In genomic region chr12:46983959-46984833, GRCh38 we compare ENCODE assay signal across 9 cellular contexts.
DNase-seq lines count a peak whose midpoint lies in the region; ATAC-seq and TF ChIP-seq lines count a peak whose summit lies in the region.
"Had no signal": no experiment of that assay in that cellular context is flagged by ENCODE, and none has a peak within 500 bp of the region (broad histone marks: within the 10 kb centered on the region; RNA-seq: fewer than 3 reads in every experiment).

No MANE protein-coding gene starts in this region.

- H3K27ac ChIP-seq in HEK293 (ENCODE audit: extremely low read depth, low read depth, low read length) (no peak overlapping the region), endodermal cell (ENCODE audit: low read depth, low read length) (no peak overlapping the region), upper lobe of right lung (no peak overlapping the region)

- H3K4me3 ChIP-seq in HEK293 (ENCODE audit: low read depth, low read length) (no peak overlapping the region), endodermal cell (ENCODE audit: low read length) (no peak overlapping the region), upper lobe of right lung (no peak overlapping the region)

- WGBS in endodermal cell (ENCODE audit: insufficient coverage in 1 of 2, insufficient read length in 1 of 2), 2 experiments: 61 to 100% methylated on average over 1 to 7 of the region's 7 CpGs

- peaks cover 11% of the 10 kb centered on the region for H3K9me3 Mint-ChIP-seq in WTC11
- H3K9me3 Mint-ChIP-seq in endodermal cell: peaks cover 10% of the 10 kb centered on the region
- peaks cover 12% of the 10 kb centered on the region for H3K9me3 Mint-ChIP-seq in mesothelial cell of epicardium

- POLR2A ChIA-PET in HEK293 (lab: Yijun Ruan, JAX) (interaction anchor here (0.6 to 0.8 kb wide), 2 partner anchors 339 to 860 kb away, joined by 3 read pairs; no protein-coding TSS in a partner anchor), WTC11 (lab: Charles Lee) (interaction anchor here (0.6 kb wide), 1 partner anchor 350 kb away, joined by 4 read pairs; no protein-coding TSS in a partner anchor)

- CTCF ChIA-PET in HEK293 (lab: Yijun Ruan, JAX) (interaction anchor here (0.6 to 1.7 kb wide), 24 partner anchors 9 to 1118 kb away, joined by 3 to 18 read pairs (median 4); no protein-coding TSS in a partner anchor), WTC11 (lab: Charles Lee) (interaction anchor here (0.6 to 1.9 kb wide), 28 partner anchors 9 to 859 kb away, joined by 3 to 9 read pairs (median 3); no protein-coding TSS in a partner anchor)

- H3K4me1 ChIP-seq in HEK293 (ENCODE audit: control insufficient read depth, insufficient read depth, low read length): no peaks in the 10 kb centered on the region
- H3K4me1 ChIP-seq in endodermal cell (ENCODE audit: control insufficient read depth, insufficient read depth, low read length): no peaks in the 10 kb centered on the region
- no peaks in the 10 kb centered on the region for H3K4me1 ChIP-seq in upper lobe of right lung

- H3K9ac ChIP-seq in endodermal cell (ENCODE audit: extremely low read depth, low read length, poor library complexity, severe bottlenecking): no peak overlapping the region

- intact Hi-C loops in upper lobe of right lung (cut with DNase I): no loop called here

- ATAC-seq in WTC11 (peak; percentile 98), upper lobe of right lung (peak; percentile 66), HG03039 (IDR thresholded peaks at IDR 0.05; ENCODE audit: unreplicated experiment) (no peak)

- H3K9me3 ChIP-seq in HEK293 (ENCODE audit: control insufficient read depth, insufficient read depth, low read depth, low read length) (no peaks in the 10 kb centered on the region), endodermal cell (ENCODE audit: control insufficient read depth, low read length) (no peaks in the 10 kb centered on the region), upper lobe of right lung (no peaks in the 10 kb centered on the region)

- H3K4me1 Mint-ChIP-seq in WTC11: peaks cover 7% of the 10 kb centered on the region
- H3K4me1 Mint-ChIP-seq in endodermal cell: peaks cover 9% of the 10 kb centered on the region
- peaks cover 10% of the 10 kb centered on the region for H3K4me1 Mint-ChIP-seq in mesothelial cell of epicardium

- H3K36me3 ChIP-seq in HEK293 (ENCODE audit: control insufficient read depth in 2 of 2, insufficient read depth in 1 of 2, low read length in 2 of 2): no peaks in the 10 kb centered on the region
- no peaks in the 10 kb centered on the region for H3K36me3 ChIP-seq in endodermal cell (ENCODE audit: control insufficient read depth, insufficient read depth, low read length)
- H3K36me3 ChIP-seq in upper lobe of right lung: no peaks in the 10 kb centered on the region

- H3K27ac Mint-ChIP-seq in WTC11 (no peak overlapping the region), endodermal cell (no peak overlapping the region), mesothelial cell of epicardium (peak overlapping the region; percentile 80)
- H3K27ac Mint-ChIP-seq: activated naive CD8-positive, alpha-beta T cell had no signal

- H3K36me3 Mint-ChIP-seq in WTC11: no peaks in the 10 kb centered on the region
- H3K36me3 Mint-ChIP-seq in endodermal cell (ENCODE audit: low read depth): no peaks in the 10 kb centered on the region
- no peaks in the 10 kb centered on the region for H3K36me3 Mint-ChIP-seq in mesothelial cell of epicardium

- H3K4me3 Mint-ChIP-seq in WTC11: no peak overlapping the region
- no peak overlapping the region for H3K4me3 Mint-ChIP-seq in endodermal cell
- peak overlapping the region; percentile 43 for H3K4me3 Mint-ChIP-seq in mesothelial cell of epicardium
- H3K4me3 Mint-ChIP-seq: activated naive CD8-positive, alpha-beta T cell had no signal

- DNase-seq in GM04504 (ENCODE audit: low read depth) (peak; percentile 32), NCI-H2029 (lab: John Stamatoyannopoulos, UW) (peak; percentile 54), WTC11 (ENCODE audit: low spot score) (peak; percentile 43), endodermal cell (peak; percentile 87), mesothelial cell of epicardium (ENCODE audit: low spot score in 2 of 2, unreplicated experiment in 2 of 2) (no peak), upper lobe of right lung (no peak)

- TF ChIP-seq CTCF in HEK293 (tag by site-specific recombination; IDR thresholded peaks at IDR 0.05) (peak; percentile 35; the same call in 1 of the 2 replicates), WTC11 (IDR thresholded peaks at IDR 0.05) (peak; percentile 40), endodermal cell (conservative IDR thresholded peaks at IDR 0.05) (peak; percentile 89), mesothelial cell of epicardium (IDR thresholded peaks at IDR 0.05; ENCODE audit: unreplicated experiment) (peak; percentile 51), upper lobe of right lung (IDR thresholded peaks at IDR 0.05) (peak; percentile 67)

- H3K27me3 Mint-ChIP-seq in WTC11 (ENCODE audit: low read depth): no peaks in the 10 kb centered on the region
- no peaks in the 10 kb centered on the region for H3K27me3 Mint-ChIP-seq in endodermal cell (ENCODE audit: insufficient read depth)
- H3K27me3 Mint-ChIP-seq in mesothelial cell of epicardium (ENCODE audit: low read depth): no peaks in the 10 kb centered on the region

- H3K27me3 ChIP-seq in endodermal cell (ENCODE audit: control insufficient read depth, insufficient read depth, low read length, poor library complexity, severe bottlenecking): no peaks in the 10 kb centered on the region
- H3K27me3 ChIP-seq in upper lobe of right lung: peaks cover 9% of the 10 kb centered on the region

TF ChIP-seq in HEK293, 187 proteins besides CTCF, POLR2A, EP300 and RAD21:
- TF ChIP-seq ZBTB48 (tag by site-specific recombination; IDR thresholded peaks at IDR 0.05) (peak; percentile 35; the same call in 1 of the 2 replicates), ZNF654 (tag by site-specific recombination; IDR thresholded peaks at IDR 0.05; ENCODE audit: low read depth) (peak; percentile 85), ZNF510 (tag by site-specific recombination; IDR thresholded peaks at IDR 0.05; ENCODE audit: insufficient replicate concordance) (no peak)

TF ChIP-seq in WTC11, 78 proteins besides CTCF, POLR2A, EP300 and RAD21:
- TF ChIP-seq ZNF396 (CRISPR knock-in tag; IDR thresholded peaks at IDR 0.05; ENCODE audit: borderline replicate concordance) (0 out of 2 replicates have a peak, but pooled peaks have one; percentile 34), TEAD1 (CRISPR knock-in tag; IDR thresholded peaks at IDR 0.05) (no peak)

Comparison
In these comparisons a context has a peak if more than half of its experiments do, and no peak if none do; other contexts are left out.
1. DNase-seq: peak in GM04504 (single experiment), NCI-H2029 (single experiment), WTC11 (single experiment) and endodermal cell (single experiment); none in mesothelial cell of epicardium (0 of 2) and upper lobe of right lung (single experiment).
2. CTCF ChIP-seq: peak in every context shown above with its lines; median percentile 89 in endodermal cell; 67 in upper lobe of right lung; 51 in mesothelial cell of epicardium; 40 in WTC11; 35 in HEK293.